ENCODE assay signal across 7 cellular contexts in genomic region chr10:48799341-48800282, GRCh38.
A peak's percentile ranks its signal among the peaks of the same experiment; 100 is the strongest.
DNase-seq lines count a peak whose midpoint lies in the region; ATAC-seq, FAIRE-seq and TF ChIP-seq lines count a peak whose summit lies in the region.
"Not testable (repeated sequence)": the region's sequence is repeated elsewhere in the genome, so short reads cannot be mapped to it uniquely, and the experiment has no call there.

No MANE protein-coding gene starts in this region.

- FAIRE-seq in K562 (lab: Jason Lieb, UNC) = not testable (repeated sequence)

- H3K27ac ChIP-seq in GM23248; K562 (ENCODE audit: extremely low read depth, low read depth, low read length): not testable (repeated sequence)
- H3K27ac ChIP-seq in OCI-LY7 (ENCODE audit: low read depth, low read length, poor library complexity, severe bottlenecking) (peak overlapping the region; percentile 59), heart left ventricle (peak overlapping the region in 11 of 12 donors; percentile 25 to 94 (median 76))

- not testable (repeated sequence) for H3K36me3 Mint-ChIP-seq in activated CD8-positive, alpha-beta memory T cell treated with anti-CD3 and anti-CD28 coated beads, Interleukin-2, amount 10 ng/mL, durations not matched to agents 7 days and 5 days; stimulated activated effector memory CD8-positive, alpha-beta T cell treated with anti-CD3 and anti-CD28 coated beads, Interleukin-12 subunit alpha, Interleukin-12 subunit beta, amount 100 ng/mL, for 72 hours

- TF ChIP-seq EP300 in K562 (IDR thresholded peaks at IDR 0.05; ENCODE audit: low read length) = not testable (repeated sequence)

- CTCF ChIA-PET in OCI-LY7 (lab: Charles Lee; ENCODE audit: unreplicated experiment) = interaction anchor here (0.6 to 0.7 kb wide), 3 partner anchors 50 to 99 kb away, joined by 3 to 17 read pairs (median 15); no protein-coding TSS in a partner anchor
- CTCF ChIA-PET in activated CD8-positive, alpha-beta memory T cell treated with anti-CD3 and anti-CD28 coated beads, Interleukin-2, amount 10 ng/mL, durations not matched to agents 7 days and 5 days (lab: Charles Lee); K562 (lab: Yijun Ruan, JAX; ENCODE audit: low intra/inter-chr PET ratio): not testable (repeated sequence)

- WGBS in GM23248 (ENCODE audit: low coverage in 1 of 2, low lambda C conversion rate in 2 of 2, missing lambda C conversion rate in 2 of 2), 2 experiments = 78 to 81% methylated on average over 27 of the region's 27 CpGs
- WGBS in K562 (ENCODE audit: insufficient coverage, low coverage, missing lambda C conversion rate) = 7% methylated on average over 27 of the region's 27 CpGs
- WGBS in heart left ventricle, 4 donors = 89 to 93% (median 90%) methylated on average over 27 of the region's 27 CpGs

- not testable (repeated sequence) for H3K9me3 Mint-ChIP-seq in activated CD8-positive, alpha-beta memory T cell treated with anti-CD3 and anti-CD28 coated beads, Interleukin-2, amount 10 ng/mL, durations not matched to agents 7 days and 5 days (ENCODE audit: low read depth)
- peaks cover 15% of the 10 kb centered on the region for H3K9me3 Mint-ChIP-seq in stimulated activated effector memory CD8-positive, alpha-beta T cell treated with anti-CD3 and anti-CD28 coated beads, Interleukin-12 subunit alpha, Interleukin-12 subunit beta, amount 100 ng/mL, for 72 hours

- not testable (repeated sequence) for TF ChIP-seq CTCF in OCI-LY7 (conservative IDR thresholded peaks at IDR 0.05; ENCODE audit: low read length); K562 (IDR thresholded peaks at IDR 0.05 in 2 of 3, conservative IDR thresholded peaks at IDR 0.05 in 1 of 3; ENCODE audit: insufficient read depth in 2 of 3, low read depth in 1 of 3, low read length in 3 of 3); heart left ventricle (IDR thresholded peaks at IDR 0.05); mucosa of descending colon (IDR thresholded peaks at IDR 0.05)

- not testable (repeated sequence) for H4K20me1 ChIP-seq in GM23248 (ENCODE audit: insufficient read depth); OCI-LY7 (ENCODE audit: insufficient read depth, low read length); K562 (replicated peaks; ENCODE audit: control insufficient read depth, insufficient read depth, low read length)

- H3K27me3 Mint-ChIP-seq in activated CD8-positive, alpha-beta memory T cell treated with anti-CD3 and anti-CD28 coated beads, Interleukin-2, amount 10 ng/mL, durations not matched to agents 7 days and 5 days = not testable (repeated sequence)

- intact Hi-C loops in OCI-LY7 (cut with micrococcal nuclease; ENCODE audit: unreplicated experiment) = loop anchor here (5.0 kb wide), 2 partner anchors 127 to 142 kb away; no protein-coding TSS in a partner anchor
- intact Hi-C loops in K562 (cut with micrococcal nuclease); heart left ventricle (cut with DNase I); mucosa of descending colon (cut with DNase I, micrococcal nuclease): not testable (repeated sequence)

- H3K4me1 ChIP-seq in GM23248 (ENCODE audit: insufficient read depth) = peaks cover 14% of the 10 kb centered on the region
- peaks cover 34% of the 10 kb centered on the region for H3K4me1 ChIP-seq in OCI-LY7 (ENCODE audit: insufficient read depth, low read length, poor library complexity, severe bottlenecking)
- not testable (repeated sequence) for H3K4me1 ChIP-seq in K562 (replicated peaks in 1 of 2; ENCODE audit: control insufficient read depth in 2 of 2, insufficient read depth in 2 of 2, low read length in 2 of 2); mucosa of descending colon (ENCODE audit: low read depth)
- H3K4me1 ChIP-seq in heart left ventricle = peaks cover 0 to 58% (median 21%) of the 10 kb centered on the region in 12 donors

- not testable (repeated sequence) for H3K27me3 ChIP-seq in GM23248 (replicated peaks; ENCODE audit: insufficient read depth); heart left ventricle
- H3K27me3 ChIP-seq in K562 (ENCODE audit: control insufficient read depth in 2 of 2, insufficient read depth in 2 of 2, low read length in 2 of 2) = peaks cover 3 to 16% of the 10 kb centered on the region in 2 experiments; a peak in 3 of 5 replicates

- in situ Hi-C loops in GM23248 (cut with MboI); K562 (cut with MboI): not testable (repeated sequence)

- TF ChIP-seq RAD21 in K562 (CRISPR knock-in tag; conservative IDR thresholded peaks at IDR 0.05 in 1 of 2, IDR thresholded peaks at IDR 0.05 in 1 of 2) = not testable (repeated sequence)

- H3K9me2 ChIP-seq in GM23248 (ENCODE audit: insufficient read depth); OCI-LY7 (ENCODE audit: insufficient read depth, low read length): not testable (repeated sequence)

- H3K9me1 ChIP-seq in K562 (ENCODE audit: control insufficient read depth, insufficient read depth, low read length) = not testable (repeated sequence)

- not testable (repeated sequence) for ATAC-seq in activated CD8-positive, alpha-beta memory T cell treated with anti-CD3 and anti-CD28 coated beads, Interleukin-2, amount 10 ng/mL, durations not matched to agents 7 days and 5 days; K562; stimulated activated effector memory CD8-positive, alpha-beta T cell treated with anti-CD3 and anti-CD28 coated beads, Interleukin-12 subunit alpha, Interleukin-12 subunit beta, amount 100 ng/mL, for 72 hours
- ATAC-seq in heart left ventricle (peak in 1 of 4 donors; percentile 13), mucosa of descending colon (peak; percentile 24)

- not testable (repeated sequence) for H3K9me3 ChIP-seq in GM23248 (ENCODE audit: low read depth); OCI-LY7 (ENCODE audit: low read length); K562 (replicated peaks; ENCODE audit: control insufficient read depth, insufficient read depth, low read depth, low read length); heart left ventricle; mucosa of descending colon

- H3K4me1 Mint-ChIP-seq in activated CD8-positive, alpha-beta memory T cell treated with anti-CD3 and anti-CD28 coated beads, Interleukin-2, amount 10 ng/mL, durations not matched to agents 7 days and 5 days = peaks cover 46% of the 10 kb centered on the region
- H3K4me1 Mint-ChIP-seq in stimulated activated effector memory CD8-positive, alpha-beta T cell treated with anti-CD3 and anti-CD28 coated beads, Interleukin-12 subunit alpha, Interleukin-12 subunit beta, amount 100 ng/mL, for 72 hours = peaks cover 12% of the 10 kb centered on the region

- not testable (repeated sequence) for H3K36me3 ChIP-seq in GM23248 (ENCODE audit: low read depth); K562 (ENCODE audit: control insufficient read depth, insufficient read depth, low read length); heart left ventricle; mucosa of descending colon (ENCODE audit: low read depth)
- peaks cover 84% of the 10 kb centered on the region for H3K36me3 ChIP-seq in OCI-LY7 (ENCODE audit: insufficient read depth, low read length)

- H3K79me2 ChIP-seq in GM23248 (ENCODE audit: insufficient read depth); OCI-LY7 (ENCODE audit: insufficient read depth, low read depth, low read length); K562 (ENCODE audit: control insufficient read depth, insufficient read depth, low read length): not testable (repeated sequence)

- H3K4me3 ChIP-seq in GM23248; OCI-LY7 (ENCODE audit: low read depth, low read length, poor library complexity, severe bottlenecking); K562; heart left ventricle; mucosa of descending colon: not testable (repeated sequence)

- H3K4me3 Mint-ChIP-seq in activated CD8-positive, alpha-beta memory T cell treated with anti-CD3 and anti-CD28 coated beads, Interleukin-2, amount 10 ng/mL, durations not matched to agents 7 days and 5 days = peak overlapping the region; percentile 25
- H3K4me3 Mint-ChIP-seq in stimulated activated effector memory CD8-positive, alpha-beta T cell treated with anti-CD3 and anti-CD28 coated beads, Interleukin-12 subunit alpha, Interleukin-12 subunit beta, amount 100 ng/mL, for 72 hours = peak overlapping the region; percentile 29

- H3F3A ChIP-seq in GM23248 (ENCODE audit: insufficient read depth) = not testable (repeated sequence)

- peak overlapping the region; percentile 79 for H3K27ac Mint-ChIP-seq in activated CD8-positive, alpha-beta memory T cell treated with anti-CD3 and anti-CD28 coated beads, Interleukin-2, amount 10 ng/mL, durations not matched to agents 7 days and 5 days
- H3K27ac Mint-ChIP-seq in stimulated activated effector memory CD8-positive, alpha-beta T cell treated with anti-CD3 and anti-CD28 coated beads, Interleukin-12 subunit alpha, Interleukin-12 subunit beta, amount 100 ng/mL, for 72 hours = peak overlapping the region; percentile 82

- not testable (repeated sequence) for DNase-seq in GM23248; OCI-LY7 (ENCODE audit: low spot score); K562 (ENCODE audit: extremely low read depth in 1 of 4, low spot score in 3 of 4); heart left ventricle; mucosa of descending colon; stimulated activated effector memory CD8-positive, alpha-beta T cell treated with anti-CD3 and anti-CD28 coated beads, Interleukin-12 subunit alpha, Interleukin-12 subunit beta, amount 100 ng/mL, for 72 hours (ENCODE audit: low spot score in 2 of 2)
- DNase-seq in activated CD8-positive, alpha-beta memory T cell treated with anti-CD3 and anti-CD28 coated beads, Interleukin-2, amount 10 ng/mL, durations not matched to agents 7 days and 5 days = peak; percentile 32

- H3K9ac ChIP-seq in GM23248; K562 (ENCODE audit: insufficient read depth in 1 of 2, low read depth in 2 of 2, low read length in 2 of 2): not testable (repeated sequence)

- POLR2A ChIA-PET in OCI-LY7 (lab: Charles Lee) = not testable (repeated sequence)
- POLR2A ChIA-PET in K562 (lab: Yijun Ruan, JAX) = interaction anchor here (0.6 kb wide), 1 partner anchor 23 kb away, joined by 3 read pairs; no protein-coding TSS in a partner anchor

- TF ChIP-seq POLR2A in K562 (conservative IDR thresholded peaks at IDR 0.05); heart left ventricle (IDR thresholded peaks at IDR 0.05): not testable (repeated sequence)

- BruUV-seq in OCI-LY7 (replicated peaks; lab: Mats Ljungman, UMichigan); K562 (replicated peaks; lab: Mats Ljungman, UMichigan): not testable (repeated sequence)

- H3K4me2 ChIP-seq in GM23248 (ENCODE audit: unreplicated experiment) = not testable (repeated sequence)
- H3K4me2 ChIP-seq in OCI-LY7 (ENCODE audit: low read length) (peak overlapping the region; percentile 33; the same call in 1 of the 2 replicates), K562 (ENCODE audit: insufficient read depth, low read length) (peak overlapping the region; percentile 14; the same call in 1 of the 2 replicates)

- H2AFZ ChIP-seq in GM23248 = peak overlapping the region; percentile 10; the same call in 1 of the 2 replicates
- H2AFZ ChIP-seq in OCI-LY7 (ENCODE audit: low read length) = peak overlapping the region; percentile 44; the same call in 1 of the 2 replicates
- peak overlapping the region; percentile 84 for H2AFZ ChIP-seq in K562 (ENCODE audit: low read depth, low read length)

Comparison
In these comparisons a context has a peak if more than half of its experiments do, and no peak if none do; other contexts are left out.
1. H2AFZ ChIP-seq: peak in every context shown above with its lines; median percentile 84 in K562; 44 in OCI-LY7; 10 in GM23248.